In genomic region chr9:114674076-114674797, GRCh38 we compare ENCODE assay signal across 19 cellular contexts. TPM values are rescaled to one million over a fixed set of nuclear protein-coding genes. Genes with fewer than 3 reads are reported as not detected.
A peak's percentile ranks its signal among the peaks of the same experiment; 100 is the strongest.
DNase-seq lines count a peak whose midpoint lies in the region; ATAC-seq, FAIRE-seq and TF ChIP-seq lines count a peak whose summit lies in the region.
"Had no signal": no experiment of that assay in that cellular context is flagged by ENCODE, and none has a peak within 500 bp of the region (broad histone marks: within the 10 kb centered on the region; RNA-seq: fewer than 3 reads in every experiment).

No MANE protein-coding gene starts in this region.

- TF ChIP-seq POLR2A in HepG2 (IDR thresholded peaks at IDR 0.05; ENCODE audit: insufficient read depth in 1 of 2, low read depth in 2 of 2, low read length in 2 of 2): no peak
- no peak for TF ChIP-seq POLR2A in right lobe of liver (IDR thresholded peaks at IDR 0.05)

- FAIRE-seq in HepG2 (lab: Jason Lieb, UNC): no peak
- FAIRE-seq: G401.6, GM12891 had no signal

- in situ Hi-C loops in HepG2 (cut with HindIII; ENCODE audit: extremely low pct_ligation_motif_present, low pct_unique_long_range_greater_than_20kb): no loop called here

- no peak overlapping the region for H3K4me3 Mint-ChIP-seq in T-helper 17 cell
- H3K4me3 Mint-ChIP-seq: CD4-positive, alpha-beta memory T cell had no signal

- no peak for DNase-seq in HepG2 (ENCODE audit: low spot score)
- no peak for DNase-seq in right lobe of liver
- no peak for DNase-seq in T-helper 17 cell
- DNase-seq in choroid plexus epithelial cell (ENCODE audit: low read depth): peak; percentile 26
- no peak for DNase-seq in T1000 (lab: John Stamatoyannopoulos, UW)
- no peak for DNase-seq in DMS153 (lab: John Stamatoyannopoulos, UW)
- DNase-seq in NCI-H82 (lab: John Stamatoyannopoulos, UW): no peak
- no peak for DNase-seq in activated CD8-positive, alpha-beta memory T cell treated with anti-CD3 and anti-CD28 coated beads, Interleukin-2, amount 50 U/mL, for 48 hours
- DNase-seq: BE2C; CD4-positive, alpha-beta memory T cell; DMS79 treated with DMSO at 0.1 percent for 48 hours; EL had no signal

- TF ChIP-seq EP300 in HepG2 (IDR thresholded peaks at IDR 0.05; ENCODE audit: low read depth in 2 of 2, low read length in 2 of 2) (no peak), HepG2 (CRISPR knock-in tag; IDR thresholded peaks at IDR 0.05; ENCODE audit: borderline replicate concordance) (no peak)

- WGBS in HepG2 (ENCODE audit: low lambda C conversion rate): 43% methylated on average over 2 of the region's 2 CpGs
- no CpG with 5 or more reads among the region's 2 CpGs for WGBS in right lobe of liver (ENCODE audit: insufficient coverage, low coverage, low lambda C conversion rate, missing lambda C conversion rate)

- H4K20me1 ChIP-seq in HepG2 (ENCODE audit: insufficient read depth, low read length): no peaks in the 10 kb centered on the region

- no peaks in the 10 kb centered on the region for H3K36me3 ChIP-seq in HepG2 (replicated peaks in 1 of 2; ENCODE audit: control insufficient read depth in 1 of 2, insufficient read depth in 2 of 2, low read length in 2 of 2)
- no peaks in the 10 kb centered on the region for H3K36me3 ChIP-seq in right lobe of liver
- H3K36me3 ChIP-seq: BE2C had no signal

- H3K4me3 ChIP-seq in HepG2 (replicated peaks in 1 of 3; ENCODE audit: insufficient read depth in 1 of 3, low read depth in 2 of 3, low read length in 3 of 3) (no peak overlapping the region), right lobe of liver (no peak overlapping the region), choroid plexus epithelial cell (ENCODE audit: low read depth, low read length) (no peak overlapping the region)

- no peak for TF ChIP-seq RAD21 in HepG2 (CRISPR knock-in tag; IDR thresholded peaks at IDR 0.05)

- H2AFZ ChIP-seq in HepG2 (ENCODE audit: low read length): no peak overlapping the region

- ATAC-seq in HepG2: no peak
- ATAC-seq in right lobe of liver: no peak
- no peak for ATAC-seq in T-helper 17 cell
- ATAC-seq: HCT116 had no signal

- H3K4me1 ChIP-seq in HepG2 (ENCODE audit: insufficient read depth, low read length): no peaks in the 10 kb centered on the region
- H3K4me1 ChIP-seq in right lobe of liver: no peaks in the 10 kb centered on the region
- H3K4me1 ChIP-seq: BE2C had no signal

- H3K4me2 ChIP-seq in HepG2 (ENCODE audit: low read depth, low read length): no peak overlapping the region

- H3K27me3 ChIP-seq in HepG2 (ENCODE audit: control insufficient read depth in 1 of 2, insufficient read depth in 2 of 2, low read length in 2 of 2): no peaks in the 10 kb centered on the region
- no peaks in the 10 kb centered on the region for H3K27me3 ChIP-seq in right lobe of liver

- no peaks in the 10 kb centered on the region for H3K9me3 ChIP-seq in HepG2 (ENCODE audit: low read length)
- no peaks in the 10 kb centered on the region for H3K9me3 ChIP-seq in right lobe of liver
- no peaks in the 10 kb centered on the region for H3K9me3 ChIP-seq in T-helper 17 cell (ENCODE audit: control insufficient read depth, low read length, poor library complexity, severe bottlenecking)
- H3K9me3 ChIP-seq: BE2C had no signal

- POLR2A ChIA-PET in HepG2 (lab: Yijun Ruan, JAX): no interaction called here

- intact Hi-C loops in HepG2 (cut with micrococcal nuclease; ENCODE audit: unreplicated experiment) (no loop called here), right lobe of liver (cut with DNase I) (no loop called here)

- TF ChIP-seq CTCF in HepG2 (CRISPR knock-in tag; IDR thresholded peaks at IDR 0.05): no peak
- no peak for TF ChIP-seq CTCF in right lobe of liver (IDR thresholded peaks at IDR 0.05)
- no peak for TF ChIP-seq CTCF in choroid plexus epithelial cell (conservative IDR thresholded peaks at IDR 0.05; ENCODE audit: low read depth, low read length)

- CTCF ChIA-PET in HepG2 (lab: Yijun Ruan, JAX; ENCODE audit: low intra/inter-chr PET ratio, low total read pairs): no interaction called here

- no TSS peak for BruUV-seq in HepG2 (replicated peaks; lab: Mats Ljungman, UMichigan)

- peak overlapping the region; percentile 65 for H3K27ac Mint-ChIP-seq in T-helper 17 cell
- H3K27ac Mint-ChIP-seq: CD4-positive, alpha-beta memory T cell had no signal

- peaks cover 46% of the 10 kb centered on the region for H3K27me3 Mint-ChIP-seq in T-helper 17 cell

- no peaks in the 10 kb centered on the region for H3K4me1 Mint-ChIP-seq in T-helper 17 cell

- H3K36me3 Mint-ChIP-seq in T-helper 17 cell (ENCODE audit: low read depth): peaks cover 5% of the 10 kb centered on the region
- H3K36me3 Mint-ChIP-seq: CD4-positive, alpha-beta memory T cell had no signal

- H3K27ac ChIP-seq in HepG2 (ENCODE audit: extremely low read length, insufficient read depth, low read length) (no peak overlapping the region), right lobe of liver (no peak overlapping the region)
- H3K27ac ChIP-seq: C4-2B, HL-60 had no signal

- H3K79me2 ChIP-seq in HepG2 (ENCODE audit: insufficient read depth, low read length): no peaks in the 10 kb centered on the region

- no peak overlapping the region for H3K9ac ChIP-seq in HepG2 (ENCODE audit: insufficient read depth, low read depth, low read length)

TF ChIP-seq in HepG2, 621 proteins besides CTCF, POLR2A, EP300 and RAD21:
- TF ChIP-seq ZNF512 (CRISPR knock-in tag; IDR thresholded peaks at IDR 0.05): peak; percentile 79; the same call in 1 of the 2 replicates
- TF ChIP-seq ARNTL (CRISPR knock-in tag; IDR thresholded peaks at IDR 0.05): no peak

RNA-seq across cellular contexts. Expression of gene TEX48, which starts 7.8 kb away (rescaled TPM):
- total RNA-seq in HepG2 (2016; rRNA removed; fragmentation: Illumina TruSeq; extraction: Trizol): not detected in 2 replicates
- not detected in 2 replicates for total RNA-seq in HepG2 (2016; cell fraction: cytosol; rRNA removed; fragmentation: Illumina TruSeq; extraction: Trizol; ENCODE audit: low read depth)
- total RNA-seq in HepG2 (2016; cell fraction: insoluble cytoplasmic fraction; rRNA removed; fragmentation: Illumina TruSeq; extraction: Trizol): not detected in 2 replicates
- not detected in 2 replicates for total RNA-seq in HepG2 (2016; cell fraction: membrane; rRNA removed; fragmentation: Illumina TruSeq; extraction: Trizol)
- total RNA-seq in HepG2 (2016; cell fraction: nucleus; rRNA removed; fragmentation: Illumina TruSeq; extraction: Trizol): not detected in 2 replicates
- not detected in 2 replicates for polyA plus RNA-seq in HepG2 (2011; rRNA removed)
- polyA plus RNA-seq in HepG2 (2011; cell fraction: cytosol; rRNA removed): not detected in 2 replicates
- polyA plus RNA-seq in HepG2 (2011; cell fraction: nucleus; rRNA removed): not detected in 2 replicates
- not detected in 2 replicates for polyA plus RNA-seq in HepG2 (2012)
- not detected in 2 replicates for polyA plus RNA-seq in HepG2 (2016; cell fraction: cytosol; fragmentation: Illumina TruSeq; extraction: Trizol; ENCODE audit: low read depth)
- polyA plus RNA-seq in HepG2 (2016; cell fraction: insoluble cytoplasmic fraction; fragmentation: Illumina TruSeq; extraction: Trizol; ENCODE audit: low read depth): not detected in 2 replicates
- not detected in 2 replicates for polyA plus RNA-seq in HepG2 (2016; cell fraction: membrane; fragmentation: Illumina TruSeq; extraction: Trizol; ENCODE audit: low read depth)
- polyA plus RNA-seq in HepG2 (2016; cell fraction: nucleus; fragmentation: Illumina TruSeq; extraction: Trizol; ENCODE audit: insufficient read depth, low read depth): not detected in 2 replicates
- polyA minus RNA-seq in HepG2 (2011; rRNA and poly(A)+ RNA removed; ENCODE audit: low replicate concordance): not detected in 2 replicates
- polyA minus RNA-seq in HepG2 (2011; cell fraction: cytosol; rRNA and poly(A)+ RNA removed): not detected in 2 replicates
- polyA minus RNA-seq in HepG2 (2011; cell fraction: nucleus; rRNA and poly(A)+ RNA removed): not detected in 2 replicates
- not detected for total RNA-seq in right lobe of liver
- total RNA-seq in T-helper 17 cell: not detected
- total RNA-seq: A172; CD4-positive, alpha-beta memory T cell; H4 had no signal

RNA-seq across cellular contexts. Expression of gene TEX53, which starts 16.6 kb away (rescaled TPM):
- total RNA-seq in HepG2 (2016; rRNA removed; fragmentation: Illumina TruSeq; extraction: Trizol): not detected in 2 replicates
- not detected in 2 replicates for total RNA-seq in HepG2 (2016; cell fraction: cytosol; rRNA removed; fragmentation: Illumina TruSeq; extraction: Trizol; ENCODE audit: low read depth)
- total RNA-seq in HepG2 (2016; cell fraction: insoluble cytoplasmic fraction; rRNA removed; fragmentation: Illumina TruSeq; extraction: Trizol): not detected in 2 replicates
- not detected in 2 replicates for total RNA-seq in HepG2 (2016; cell fraction: membrane; rRNA removed; fragmentation: Illumina TruSeq; extraction: Trizol)
- not detected in 2 replicates for total RNA-seq in HepG2 (2016; cell fraction: nucleus; rRNA removed; fragmentation: Illumina TruSeq; extraction: Trizol)
- polyA plus RNA-seq in HepG2 (2011; rRNA removed): not detected in 2 replicates
- polyA plus RNA-seq in HepG2 (2011; cell fraction: cytosol; rRNA removed): not detected in 2 replicates
- polyA plus RNA-seq in HepG2 (2011; cell fraction: nucleus; rRNA removed): not detected in 2 replicates
- not detected in 2 replicates for polyA plus RNA-seq in HepG2 (2012)
- not detected in 2 replicates for polyA plus RNA-seq in HepG2 (2016; cell fraction: cytosol; fragmentation: Illumina TruSeq; extraction: Trizol; ENCODE audit: low read depth)
- polyA plus RNA-seq in HepG2 (2016; cell fraction: insoluble cytoplasmic fraction; fragmentation: Illumina TruSeq; extraction: Trizol; ENCODE audit: low read depth): not detected in 2 replicates
- not detected in 2 replicates for polyA plus RNA-seq in HepG2 (2016; cell fraction: membrane; fragmentation: Illumina TruSeq; extraction: Trizol; ENCODE audit: low read depth)
- polyA plus RNA-seq in HepG2 (2016; cell fraction: nucleus; fragmentation: Illumina TruSeq; extraction: Trizol; ENCODE audit: insufficient read depth, low read depth): not detected in 2 replicates
- polyA minus RNA-seq in HepG2 (2011; rRNA and poly(A)+ RNA removed; ENCODE audit: low replicate concordance): not detected in 2 replicates
- polyA minus RNA-seq in HepG2 (2011; cell fraction: cytosol; rRNA and poly(A)+ RNA removed): not detected in 2 replicates
- polyA minus RNA-seq in HepG2 (2011; cell fraction: nucleus; rRNA and poly(A)+ RNA removed): not detected in 2 replicates
- total RNA-seq in right lobe of liver: not detected
- total RNA-seq in T-helper 17 cell: not detected
- total RNA-seq: A172; CD4-positive, alpha-beta memory T cell; H4 had no signal
- polyA plus RNA-seq: CD4-positive, alpha-beta memory T cell had no signal
